In the genomic region with DNA sequence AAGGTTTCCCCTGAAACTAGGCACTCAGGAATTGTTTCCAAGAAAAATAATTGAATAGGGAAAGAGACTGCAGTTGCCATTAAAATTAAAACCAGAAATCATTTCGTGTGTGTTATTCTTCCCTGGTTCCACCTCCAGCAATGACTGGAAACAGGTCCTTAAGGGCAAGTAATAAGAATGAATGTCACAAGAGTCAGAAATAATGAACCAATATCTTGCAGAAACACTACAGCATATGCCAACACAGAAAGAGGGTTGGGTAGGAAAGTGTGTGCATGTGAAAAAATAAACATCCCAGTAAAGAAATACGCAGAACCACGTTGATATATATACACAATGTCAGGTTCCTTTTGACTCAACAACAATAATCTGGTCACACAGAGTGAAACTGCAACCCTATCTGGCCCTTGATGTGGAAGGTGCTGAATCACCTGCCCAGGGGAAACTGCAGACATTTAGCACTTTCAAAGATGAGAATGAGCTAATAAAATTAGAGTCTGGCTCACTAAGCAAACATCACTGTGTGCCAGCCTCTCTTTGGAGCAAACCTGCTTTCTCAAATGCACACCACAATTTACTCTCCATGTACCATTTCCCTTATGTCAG, we compare ENCODE assay signal across 9 cellular contexts. TPM values are rescaled to one million over a fixed set of nuclear protein-coding genes. Genes with fewer than 3 reads are reported as not detected.
DNase-seq lines count a peak whose midpoint lies in the region; ATAC-seq and TF ChIP-seq lines count a peak whose summit lies in the region.
"Had no signal": no experiment of that assay in that cellular context is flagged by ENCODE, and none has a peak within 500 bp of the region (broad histone marks: within the 10 kb centered on the region; RNA-seq: fewer than 3 reads in every experiment).

No MANE protein-coding gene starts in this region.

- no peak for TF ChIP-seq EP300 in neural cell (conservative IDR thresholded peaks at IDR 0.05; ENCODE audit: poor library complexity, severe bottlenecking)

- no peaks in the 10 kb centered on the region; the same call in 1 of the 2 replicates for H3K27me3 Mint-ChIP-seq in HFFc6 (ENCODE audit: insufficient read depth)
- H3K27me3 Mint-ChIP-seq: memory B cell had no signal

- no peak overlapping the region for H3K4me2 ChIP-seq in neural cell (ENCODE audit: low read length)

- no peaks in the 10 kb centered on the region for H3K27me3 ChIP-seq in neural cell (ENCODE audit: insufficient read depth, low read depth, low read length)
- H3K27me3 ChIP-seq in upper lobe of right lung: no peaks in the 10 kb centered on the region

- H3K79me2 ChIP-seq in neural cell (replicated peaks; ENCODE audit: insufficient read depth, low read length): no peaks in the 10 kb centered on the region

- peak; percentile 31 for DNase-seq in stimulated activated naive CD4-positive, alpha-beta T cell treated with Interleukin-2 at 50 U/mL for 16 hours (lab: John Stamatoyannopoulos, UW)
- no peak for DNase-seq in stimulated activated naive CD4-positive, alpha-beta T cell (lab: John Stamatoyannopoulos, UW)
- DNase-seq in NCI-H748 treated with DMSO at 0.1 percent for 48 hours (lab: John Stamatoyannopoulos, UW): peak; percentile 39
- DNase-seq in HFFc6: no peak
- no peak for DNase-seq in ecto neural progenitor cell (ENCODE audit: low spot score)
- no peak for DNase-seq in upper lobe of right lung

- H3K27ac ChIP-seq in neural cell (ENCODE audit: low read length): no peak overlapping the region
- no peak overlapping the region for H3K27ac ChIP-seq in upper lobe of right lung

- H3K36me3 ChIP-seq in neural cell (ENCODE audit: insufficient read depth, low read length): no peaks in the 10 kb centered on the region
- no peaks in the 10 kb centered on the region for H3K36me3 ChIP-seq in upper lobe of right lung

- H2AFZ ChIP-seq in neural cell (ENCODE audit: low read depth, low read length): no peak overlapping the region

- no peaks in the 10 kb centered on the region for H3K9me3 ChIP-seq in neural cell (ENCODE audit: low read length)
- H3K9me3 ChIP-seq in upper lobe of right lung: no peaks in the 10 kb centered on the region

- no peaks in the 10 kb centered on the region for H3F3A ChIP-seq in neural cell (ENCODE audit: insufficient read depth, low read length, poor library complexity, severe bottlenecking)

- no peaks in the 10 kb centered on the region for H3K9me3 Mint-ChIP-seq in HFFc6
- H3K9me3 Mint-ChIP-seq: memory B cell had no signal

- no peaks in the 10 kb centered on the region; the same call in none of the 2 replicates for H3K4me1 Mint-ChIP-seq in HFFc6 (ENCODE audit: low read depth)

- no peak for TF ChIP-seq RAD21 in neural cell (conservative IDR thresholded peaks at IDR 0.05)

- peaks cover 11% of the 10 kb centered on the region for H3K4me1 ChIP-seq in upper lobe of right lung

- ATAC-seq in HG03064 (IDR thresholded peaks at IDR 0.05; ENCODE audit: low read depth, unreplicated experiment) (peak; percentile 85), upper lobe of right lung (no peak)

- no peaks in the 10 kb centered on the region for H3K36me3 Mint-ChIP-seq in HFFc6 (ENCODE audit: low read depth)
- H3K36me3 Mint-ChIP-seq: memory B cell had no signal

- intact Hi-C loops in upper lobe of right lung (cut with DNase I): no loop called here

- H3K9me2 ChIP-seq in neural cell (ENCODE audit: insufficient read depth, low read length): no peaks in the 10 kb centered on the region

- H4K20me1 ChIP-seq in neural cell (ENCODE audit: insufficient read depth): no peaks in the 10 kb centered on the region

- TF ChIP-seq CTCF in neural cell (IDR thresholded peaks at IDR 0.05; ENCODE audit: poor library complexity, severe bottlenecking) (no peak), HFFc6 (IDR thresholded peaks at IDR 0.05) (no peak), upper lobe of right lung (IDR thresholded peaks at IDR 0.05) (no peak)

- H3K9ac ChIP-seq in neural cell (ENCODE audit: low read length): no peak overlapping the region

- H3K27ac Mint-ChIP-seq in HFFc6: no peak overlapping the region
- H3K27ac Mint-ChIP-seq: memory B cell had no signal

- H3K4me3 ChIP-seq in neural cell (ENCODE audit: low read length) (no peak overlapping the region), upper lobe of right lung (no peak overlapping the region)

- H3K4me3 Mint-ChIP-seq in HFFc6: no peak overlapping the region
- H3K4me3 Mint-ChIP-seq: memory B cell had no signal

TF ChIP-seq in neural cell, 6 proteins besides CTCF, POLR2A, EP300 and RAD21:
- TF ChIP-seq POLR2AphosphoS5 (IDR thresholded peaks at IDR 0.05): peak; percentile 18
- no peak for TF ChIP-seq MXI1 (conservative IDR thresholded peaks at IDR 0.05; ENCODE audit: poor library complexity, severe bottlenecking)
- TF ChIP-seq EZH2 (IDR thresholded peaks at IDR 0.05; ENCODE audit: borderline replicate concordance, insufficient read depth, low read length, poor library complexity, severe bottlenecking): no peak
- no peak for TF ChIP-seq SMC3 (conservative IDR thresholded peaks at IDR 0.05; ENCODE audit: poor library complexity)
- TF ChIP-seq, protein P1, sequence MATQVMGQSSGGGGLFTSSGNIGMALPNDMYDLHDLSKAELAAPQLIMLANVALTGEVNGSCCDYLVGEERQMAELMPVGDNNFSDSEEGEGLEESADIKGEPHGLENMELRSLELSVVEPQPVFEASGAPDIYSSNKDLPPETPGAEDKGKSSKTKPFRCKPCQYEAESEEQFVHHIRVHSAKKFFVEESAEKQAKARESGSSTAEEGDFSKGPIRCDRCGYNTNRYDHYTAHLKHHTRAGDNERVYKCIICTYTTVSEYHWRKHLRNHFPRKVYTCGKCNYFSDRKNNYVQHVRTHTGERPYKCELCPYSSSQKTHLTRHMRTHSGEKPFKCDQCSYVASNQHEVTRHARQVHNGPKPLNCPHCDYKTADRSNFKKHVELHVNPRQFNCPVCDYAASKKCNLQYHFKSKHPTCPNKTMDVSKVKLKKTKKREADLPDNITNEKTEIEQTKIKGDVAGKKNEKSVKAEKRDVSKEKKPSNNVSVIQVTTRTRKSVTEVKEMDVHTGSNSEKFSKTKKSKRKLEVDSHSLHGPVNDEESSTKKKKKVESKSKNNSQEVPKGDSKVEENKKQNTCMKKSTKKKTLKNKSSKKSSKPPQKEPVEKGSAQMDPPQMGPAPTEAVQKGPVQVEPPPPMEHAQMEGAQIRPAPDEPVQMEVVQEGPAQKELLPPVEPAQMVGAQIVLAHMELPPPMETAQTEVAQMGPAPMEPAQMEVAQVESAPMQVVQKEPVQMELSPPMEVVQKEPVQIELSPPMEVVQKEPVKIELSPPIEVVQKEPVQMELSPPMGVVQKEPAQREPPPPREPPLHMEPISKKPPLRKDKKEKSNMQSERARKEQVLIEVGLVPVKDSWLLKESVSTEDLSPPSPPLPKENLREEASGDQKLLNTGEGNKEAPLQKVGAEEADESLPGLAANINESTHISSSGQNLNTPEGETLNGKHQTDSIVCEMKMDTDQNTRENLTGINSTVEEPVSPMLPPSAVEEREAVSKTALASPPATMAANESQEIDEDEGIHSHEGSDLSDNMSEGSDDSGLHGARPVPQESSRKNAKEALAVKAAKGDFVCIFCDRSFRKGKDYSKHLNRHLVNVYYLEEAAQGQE (IDR thresholded peaks at IDR 0.05; ENCODE audit: borderline replicate concordance): no peak
- TF ChIP-seq TAF1 (IDR thresholded peaks at IDR 0.05; ENCODE audit: low read depth): no peak

RNA-seq across cellular contexts. Expression of a gene that starts 15.1 kb away (rescaled TPM):
- not detected in 2 replicates for polyA plus RNA-seq in neural cell
- polyA minus RNA-seq in neural cell: not detected in 2 replicates
- total RNA-seq in HFFc6 (2021; fragmentation: NEBNext Ultra II Directional; extraction: Animal tissue kit (Norgen Biotek cat#: 25700)): not detected
- total RNA-seq in upper lobe of right lung: not detected

Comparison
In these comparisons a context has a peak if more than half of its experiments do, and no peak if none do; other contexts are left out.
1. DNase-seq: peak in stimulated activated naive CD4-positive, alpha-beta T cell treated with Interleukin-2 at 50 U/mL for 16 hours (single experiment) and NCI-H748 treated with DMSO at 0.1 percent for 48 hours (single experiment); none in stimulated activated naive CD4-positive, alpha-beta T cell (0 of 6), HFFc6 (single experiment), ecto neural progenitor cell (single experiment) and upper lobe of right lung (single experiment).